In the genomic region with DNA sequence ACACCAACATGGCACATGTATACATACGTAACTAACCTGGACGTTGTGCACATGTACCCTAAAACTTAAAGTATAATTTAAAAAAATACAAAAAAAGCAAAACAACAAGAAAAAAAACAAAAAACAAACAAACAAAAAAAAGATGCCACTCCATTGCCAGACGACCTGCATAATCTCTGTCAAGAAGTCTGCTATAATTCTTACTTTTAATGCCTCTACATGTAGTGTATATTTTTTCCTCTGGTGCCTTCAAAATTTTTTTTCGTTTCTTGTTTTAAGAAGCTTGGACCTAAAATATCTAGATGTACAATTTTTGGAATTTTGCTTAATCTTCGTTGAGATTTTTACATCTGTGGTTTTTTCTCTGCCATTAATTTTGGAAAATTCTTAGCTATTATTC, we compare ENCODE assay signal across 28 cellular contexts.
"Had no signal": no experiment of that assay in that cellular context is flagged by ENCODE, and none has a peak within 500 bp of the region (broad histone marks: within the 10 kb centered on the region; RNA-seq: fewer than 3 reads in every experiment).

No MANE protein-coding gene starts in this region.

- H3K27ac ChIP-seq: KMS-11, SK-N-MC had no signal

- H3K4me2 ChIP-seq: KMS-11 had no signal

- H3K4me3 ChIP-seq: SK-N-MC had no signal

- DNase-seq: activated CD4-positive, alpha-beta memory T cell treated with anti-CD3 and anti-CD28 coated beads for 36 hours; activated CD4-positive, alpha-beta T cell treated with anti-CD3 and anti-CD28 coated beads, Interleukin-2, amount 10 ng/mL, durations not matched to agents 7 days and 5 days; activated CD4-positive, CD25-positive, alpha-beta regulatory T cell; activated CD8-positive, alpha-beta memory T cell treated with anti-CD3 and anti-CD28 coated beads for 24 hours; activated gamma-delta T cell; activated naive CD4-positive, alpha-beta T cell treated with anti-CD3 and anti-CD28 coated beads, Interleukin-2, amount 10 ng/mL, durations not matched to agents 7 days and 5 days; activated naive CD8-positive, alpha-beta T cell treated with anti-CD3 and anti-CD28 coated beads for 36 hours; activated T-cell treated with anti-CD3 and anti-CD28 coated beads for 4 hours; activated T-cell treated with anti-CD3 and anti-CD28 coated beads, Interleukin-2, amount 50 U/mL, for 48 hours; anterior cingulate cortex; cerebellar nuclear complex; MM.1S; NCI-H1105; NCI-H1436 treated with DMSO at 0.1 percent for 48 hours; NCI-H187; NCI-H2081; NCI-H2171; NCI-H2227 treated with DMSO at 0.1 percent for 48 hours; NCI-H526; NCI-H774; NK-92 treated with Interleukin-12 subunit alpha and Interleukin-12 subunit beta, amount 100 ng/mL, for 24 hours; OCI-M1; RPMI8226; T-cell; T-helper 2 cell; T1000 had no signal
